1 cellular context compared by ENCODE assay signal in genomic region chr6:131061041-131061770, GRCh38.
TF ChIP-seq lines count a peak whose summit lies in the region.

No MANE protein-coding gene starts in this region.

TF ChIP-seq in HepG2, 621 proteins besides CTCF, POLR2A, EP300 and RAD21 (continued from another document and continues in another):
- TF ChIP-seq HNF1A (IDR thresholded peaks at IDR 0.05; ENCODE audit: low read depth) (peak; percentile 35; the same call in 1 of the 2 replicates), HNF1A (CRISPR knock-in tag; IDR thresholded peaks at IDR 0.05; ENCODE audit: borderline replicate concordance) (0 out of 2 replicates have a peak, but pooled peaks have one; percentile 2), ZNF282 (IDR thresholded peaks at IDR 0.05; ENCODE audit: partially characterized antibody) (no peak), TRIM24 (CRISPR knock-in tag; IDR thresholded peaks at IDR 0.05) (no peak), POLR2G (IDR thresholded peaks at IDR 0.05; ENCODE audit: low read depth, low read length) (peak; percentile 66), GLI4 (CRISPR knock-in tag; IDR thresholded peaks at IDR 0.05; ENCODE audit: borderline replicate concordance) (peak; percentile 58; the same call in 1 of the 2 replicates), ZSCAN25 (CRISPR knock-in tag; IDR thresholded peaks at IDR 0.05) (0 out of 2 replicates have a peak, but pooled peaks have one; percentile 48), KMT2A (CRISPR knock-in tag; IDR thresholded peaks at IDR 0.05) (peak; percentile 76), SALL1 (CRISPR knock-in tag; IDR thresholded peaks at IDR 0.05) (peak; percentile 33; the same call in 1 of the 2 replicates), ZSCAN9 (CRISPR knock-in tag; IDR thresholded peaks at IDR 0.05; ENCODE audit: borderline replicate concordance) (peak; percentile 20; the same call in 1 of the 2 replicates), ZNF382 (CRISPR knock-in tag; IDR thresholded peaks at IDR 0.05; ENCODE audit: borderline replicate concordance) (no peak), ZMYM4 (CRISPR knock-in tag; IDR thresholded peaks at IDR 0.05) (peak; percentile 14), GATAD2A (CRISPR knock-in tag; IDR thresholded peaks at IDR 0.05) (peak; percentile 31; the same call in 1 of the 2 replicates), FOXA3 (CRISPR knock-in tag; IDR thresholded peaks at IDR 0.05) (peak; percentile 5; the same call in 1 of the 2 replicates), ZNF781 (CRISPR knock-in tag; IDR thresholded peaks at IDR 0.05; ENCODE audit: borderline replicate concordance, not compliant biosample characterization) (peak; percentile 48), NFAT5 (CRISPR knock-in tag; IDR thresholded peaks at IDR 0.05) (no peak), HDAC2 (CRISPR knock-in tag; IDR thresholded peaks at IDR 0.05) (0 out of 2 replicates have a peak, but pooled peaks have one; percentile 9), YEATS4 (CRISPR knock-in tag; IDR thresholded peaks at IDR 0.05; ENCODE audit: borderline replicate concordance) (0 out of 2 replicates have a peak, but pooled peaks have one; percentile 11), MEF2D (CRISPR knock-in tag; IDR thresholded peaks at IDR 0.05) (no peak), ZNF101 (CRISPR knock-in tag; IDR thresholded peaks at IDR 0.05; ENCODE audit: borderline replicate concordance, low read depth) (no peak), PITX1 (CRISPR knock-in tag; IDR thresholded peaks at IDR 0.05) (0 out of 2 replicates have a peak, but pooled peaks have one; percentile 34), RBM39 (IDR thresholded peaks at IDR 0.05; ENCODE audit: low read depth, low read length, poor library complexity, severe bottlenecking) (no peak), ZNF792 (CRISPR knock-in tag; IDR thresholded peaks at IDR 0.05) (no peak; the same call in 1 of the 2 replicates), CREM (IDR thresholded peaks at IDR 0.05) (0 out of 2 replicates have a peak, but pooled peaks have one; percentile 10), CREM (CRISPR knock-in tag; IDR thresholded peaks at IDR 0.05) (no peak), POGZ (CRISPR knock-in tag; IDR thresholded peaks at IDR 0.05) (peak; percentile 31; the same call in 1 of the 2 replicates), ZNF749 (CRISPR knock-in tag; IDR thresholded peaks at IDR 0.05; ENCODE audit: borderline replicate concordance) (0 out of 2 replicates have a peak, but pooled peaks have one; percentile 17), ZNF770 (CRISPR knock-in tag; IDR thresholded peaks at IDR 0.05) (peak; percentile 14; the same call in 1 of the 2 replicates), ZBTB20 (CRISPR knock-in tag; IDR thresholded peaks at IDR 0.05; ENCODE audit: borderline replicate concordance, low read depth) (0 out of 2 replicates have a peak, but pooled peaks have one; percentile 39), SOX6 (IDR thresholded peaks at IDR 0.05) (no peak), SOX6 (CRISPR knock-in tag; IDR thresholded peaks at IDR 0.05) (peak; percentile 17; the same call in 1 of the 2 replicates), ZNF576 (CRISPR knock-in tag; IDR thresholded peaks at IDR 0.05) (no peak), MIXL1 (CRISPR knock-in tag; IDR thresholded peaks at IDR 0.05) (peak; percentile 52; the same call in 1 of the 2 replicates), ZNF547 (CRISPR knock-in tag; IDR thresholded peaks at IDR 0.05) (peak; percentile 63; the same call in 1 of the 2 replicates), ASH2L (IDR thresholded peaks at IDR 0.05; ENCODE audit: insufficient read length, low read depth, low read length) (peak; percentile 71), POLR2AphosphoS5 (IDR thresholded peaks at IDR 0.05; ENCODE audit: low read depth, low read length) (peak; percentile 39; the same call in 1 of the 2 replicates), HOXA5 (CRISPR knock-in tag; IDR thresholded peaks at IDR 0.05) (no peak)
- TF ChIP-seq, protein P1, sequence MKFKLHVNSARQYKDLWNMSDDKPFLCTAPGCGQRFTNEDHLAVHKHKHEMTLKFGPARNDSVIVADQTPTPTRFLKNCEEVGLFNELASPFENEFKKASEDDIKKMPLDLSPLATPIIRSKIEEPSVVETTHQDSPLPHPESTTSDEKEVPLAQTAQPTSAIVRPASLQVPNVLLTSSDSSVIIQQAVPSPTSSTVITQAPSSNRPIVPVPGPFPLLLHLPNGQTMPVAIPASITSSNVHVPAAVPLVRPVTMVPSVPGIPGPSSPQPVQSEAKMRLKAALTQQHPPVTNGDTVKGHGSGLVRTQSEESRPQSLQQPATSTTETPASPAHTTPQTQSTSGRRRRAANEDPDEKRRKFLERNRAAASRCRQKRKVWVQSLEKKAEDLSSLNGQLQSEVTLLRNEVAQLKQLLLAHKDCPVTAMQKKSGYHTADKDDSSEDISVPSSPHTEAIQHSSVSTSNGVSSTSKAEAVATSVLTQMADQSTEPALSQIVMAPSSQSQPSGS (CRISPR knock-in tag; IDR thresholded peaks at IDR 0.05), result no peak
- TF ChIP-seq, protein P2, sequence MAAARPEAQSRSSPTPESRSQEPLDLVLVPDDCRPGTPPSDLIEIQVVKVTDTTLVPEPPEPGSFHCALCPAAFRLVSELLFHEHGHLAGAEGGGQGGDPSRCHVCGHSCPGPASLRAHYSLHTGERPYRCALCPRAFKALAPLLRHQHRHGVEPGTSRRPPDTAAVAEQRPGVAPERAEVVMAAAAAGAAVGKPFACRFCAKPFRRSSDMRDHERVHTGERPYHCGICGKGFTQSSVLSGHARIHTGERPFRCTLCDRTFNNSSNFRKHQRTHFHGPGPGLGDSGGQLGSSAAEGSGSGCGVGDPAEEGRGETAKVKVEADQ (CRISPR knock-in tag; IDR thresholded peaks at IDR 0.05; ENCODE audit: borderline replicate concordance), result 0 out of 2 replicates have a peak, but pooled peaks have one; percentile 66
- TF ChIP-seq, protein P3, sequence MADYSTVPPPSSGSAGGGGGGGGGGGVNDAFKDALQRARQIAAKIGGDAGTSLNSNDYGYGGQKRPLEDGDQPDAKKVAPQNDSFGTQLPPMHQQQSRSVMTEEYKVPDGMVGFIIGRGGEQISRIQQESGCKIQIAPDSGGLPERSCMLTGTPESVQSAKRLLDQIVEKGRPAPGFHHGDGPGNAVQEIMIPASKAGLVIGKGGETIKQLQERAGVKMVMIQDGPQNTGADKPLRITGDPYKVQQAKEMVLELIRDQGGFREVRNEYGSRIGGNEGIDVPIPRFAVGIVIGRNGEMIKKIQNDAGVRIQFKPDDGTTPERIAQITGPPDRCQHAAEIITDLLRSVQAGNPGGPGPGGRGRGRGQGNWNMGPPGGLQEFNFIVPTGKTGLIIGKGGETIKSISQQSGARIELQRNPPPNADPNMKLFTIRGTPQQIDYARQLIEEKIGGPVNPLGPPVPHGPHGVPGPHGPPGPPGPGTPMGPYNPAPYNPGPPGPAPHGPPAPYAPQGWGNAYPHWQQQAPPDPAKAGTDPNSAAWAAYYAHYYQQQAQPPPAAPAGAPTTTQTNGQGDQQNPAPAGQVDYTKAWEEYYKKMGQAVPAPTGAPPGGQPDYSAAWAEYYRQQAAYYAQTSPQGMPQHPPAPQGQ (CRISPR knock-in tag; IDR thresholded peaks at IDR 0.05; ENCODE audit: borderline replicate concordance), result 0 out of 2 replicates have a peak, but pooled peaks have one; percentile 61
- TF ChIP-seq, protein P4, sequence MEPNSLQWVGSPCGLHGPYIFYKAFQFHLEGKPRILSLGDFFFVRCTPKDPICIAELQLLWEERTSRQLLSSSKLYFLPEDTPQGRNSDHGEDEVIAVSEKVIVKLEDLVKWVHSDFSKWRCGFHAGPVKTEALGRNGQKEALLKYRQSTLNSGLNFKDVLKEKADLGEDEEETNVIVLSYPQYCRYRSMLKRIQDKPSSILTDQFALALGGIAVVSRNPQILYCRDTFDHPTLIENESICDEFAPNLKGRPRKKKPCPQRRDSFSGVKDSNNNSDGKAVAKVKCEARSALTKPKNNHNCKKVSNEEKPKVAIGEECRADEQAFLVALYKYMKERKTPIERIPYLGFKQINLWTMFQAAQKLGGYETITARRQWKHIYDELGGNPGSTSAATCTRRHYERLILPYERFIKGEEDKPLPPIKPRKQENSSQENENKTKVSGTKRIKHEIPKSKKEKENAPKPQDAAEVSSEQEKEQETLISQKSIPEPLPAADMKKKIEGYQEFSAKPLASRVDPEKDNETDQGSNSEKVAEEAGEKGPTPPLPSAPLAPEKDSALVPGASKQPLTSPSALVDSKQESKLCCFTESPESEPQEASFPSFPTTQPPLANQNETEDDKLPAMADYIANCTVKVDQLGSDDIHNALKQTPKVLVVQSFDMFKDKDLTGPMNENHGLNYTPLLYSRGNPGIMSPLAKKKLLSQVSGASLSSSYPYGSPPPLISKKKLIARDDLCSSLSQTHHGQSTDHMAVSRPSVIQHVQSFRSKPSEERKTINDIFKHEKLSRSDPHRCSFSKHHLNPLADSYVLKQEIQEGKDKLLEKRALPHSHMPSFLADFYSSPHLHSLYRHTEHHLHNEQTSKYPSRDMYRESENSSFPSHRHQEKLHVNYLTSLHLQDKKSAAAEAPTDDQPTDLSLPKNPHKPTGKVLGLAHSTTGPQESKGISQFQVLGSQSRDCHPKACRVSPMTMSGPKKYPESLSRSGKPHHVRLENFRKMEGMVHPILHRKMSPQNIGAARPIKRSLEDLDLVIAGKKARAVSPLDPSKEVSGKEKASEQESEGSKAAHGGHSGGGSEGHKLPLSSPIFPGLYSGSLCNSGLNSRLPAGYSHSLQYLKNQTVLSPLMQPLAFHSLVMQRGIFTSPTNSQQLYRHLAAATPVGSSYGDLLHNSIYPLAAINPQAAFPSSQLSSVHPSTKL (CRISPR knock-in tag; IDR thresholded peaks at IDR 0.05), result peak; percentile 28; the same call in 1 of the 2 replicates
